Comparison of ENCODE assay signal across 13 cellular contexts in the genomic region with DNA sequence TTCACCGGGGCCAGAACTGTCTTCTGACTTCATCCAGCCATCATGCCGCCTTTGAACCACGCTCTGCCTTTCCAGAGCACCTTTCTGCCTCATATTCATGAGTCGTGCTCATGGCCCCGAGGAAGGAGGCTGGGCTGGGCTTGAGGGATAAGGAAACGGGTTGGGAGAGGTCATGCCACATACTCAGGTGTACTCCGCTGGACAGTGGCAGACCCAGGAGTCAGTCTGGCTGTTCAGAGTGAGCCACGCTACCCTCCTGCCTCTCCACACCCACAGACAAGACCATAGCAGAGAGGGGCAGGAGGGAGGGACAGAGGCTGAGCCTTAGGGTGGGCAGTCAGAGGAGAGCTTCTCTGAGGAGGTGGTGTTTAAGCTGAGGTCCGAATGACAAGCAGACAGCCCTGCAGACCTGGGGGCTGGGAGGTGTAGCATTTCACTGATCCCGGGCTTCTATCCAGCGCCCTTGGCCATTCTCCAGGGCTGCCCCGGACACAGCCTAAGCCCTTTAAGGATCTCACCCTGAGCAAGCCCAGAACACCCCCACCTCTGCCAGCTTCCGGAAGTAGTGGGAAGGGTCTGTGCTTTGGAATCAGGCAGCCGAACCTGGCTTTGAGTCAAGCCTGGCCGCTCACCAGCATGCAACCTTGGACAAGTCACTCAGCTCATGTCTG.
DNase-seq lines count a peak whose midpoint lies in the region; ATAC-seq and TF ChIP-seq lines count a peak whose summit lies in the region.
"Had no signal": no experiment of that assay in that cellular context is flagged by ENCODE, and none has a peak within 500 bp of the region (broad histone marks: within the 10 kb centered on the region; RNA-seq: fewer than 3 reads in every experiment).

No MANE protein-coding gene starts in this region.

- no peaks in the 10 kb centered on the region for H3K9me3 Mint-ChIP-seq in activated T-helper 17 cell treated with anti-CD3 and anti-CD28 coated beads, Interleukin-2, amount 50 U/mL, for 72 hours

- peaks cover 0 to 10% of the 10 kb centered on the region in 2 donors for H3K4me1 ChIP-seq in right atrium auricular region

- H3K27ac Mint-ChIP-seq in activated T-helper 17 cell treated with anti-CD3 and anti-CD28 coated beads, Interleukin-2, amount 50 U/mL, for 72 hours, result no peak overlapping the region

- H3K27ac ChIP-seq in right atrium auricular region, result no peak overlapping the region
- H3K27ac ChIP-seq: thoracic aorta had no signal

- H3K36me3 ChIP-seq in right atrium auricular region (no peaks in the 10 kb centered on the region), kidney epithelial cell (ENCODE audit: control insufficient read depth, insufficient read depth, low read length) (no peaks in the 10 kb centered on the region)
- H3K36me3 ChIP-seq: thoracic aorta had no signal

- H3K4me3 Mint-ChIP-seq in activated T-helper 17 cell treated with anti-CD3 and anti-CD28 coated beads, Interleukin-2, amount 50 U/mL, for 72 hours, result no peak overlapping the region

- H3K36me3 Mint-ChIP-seq in activated T-helper 17 cell treated with anti-CD3 and anti-CD28 coated beads, Interleukin-2, amount 50 U/mL, for 72 hours (ENCODE audit: low read depth), result no peaks in the 10 kb centered on the region

- DNase-seq in Right ventricle myocardium inferior (ENCODE audit: missing footprints), result no peak
- DNase-seq in right atrium auricular region (ENCODE audit: low spot score), result no peak
- DNase-seq in amniotic epithelial cell (ENCODE audit: low read depth), result peak; percentile 62
- peak; percentile 19 for DNase-seq in kidney epithelial cell (ENCODE audit: low read depth)
- DNase-seq in DMS114 treated with DMSO at 0.1 percent for 48 hours (lab: John Stamatoyannopoulos, UW; ENCODE audit: unreplicated experiment), result no peak
- no peak for DNase-seq in activated effector memory CD4-positive, alpha-beta T cell treated with anti-CD3 and anti-CD28 coated beads, Interleukin-2, amount 50 U/mL, for 16 hours
- no peak for DNase-seq in activated CD8-positive, alpha-beta memory T cell treated with anti-CD3 and anti-CD28 coated beads for 24 hours
- DNase-seq: aorta, NCI-H2171, RPMI8226 had no signal

- H3K4me3 ChIP-seq in right atrium auricular region, result no peak overlapping the region
- H3K4me3 ChIP-seq in kidney epithelial cell (ENCODE audit: low read depth, low read length), result no peak overlapping the region
- H3K4me3 ChIP-seq: K562, thoracic aorta had no signal

- intact Hi-C loops in Right ventricle myocardium inferior (cut with DNase I), result no loop called here

- H3K27me3 ChIP-seq in right atrium auricular region (no peaks in the 10 kb centered on the region), kidney epithelial cell (ENCODE audit: control insufficient read depth, insufficient read depth, low read length) (no peaks in the 10 kb centered on the region)

- peaks cover 0 to 4% of the 10 kb centered on the region in 2 donors for H3K9me3 ChIP-seq in right atrium auricular region
- H3K9me3 ChIP-seq: thoracic aorta had no signal

- H3K4me1 Mint-ChIP-seq in activated T-helper 17 cell treated with anti-CD3 and anti-CD28 coated beads, Interleukin-2, amount 50 U/mL, for 72 hours, result no peaks in the 10 kb centered on the region

- H3K27me3 Mint-ChIP-seq in activated T-helper 17 cell treated with anti-CD3 and anti-CD28 coated beads, Interleukin-2, amount 50 U/mL, for 72 hours, result peaks cover 14% of the 10 kb centered on the region

- no peak for TF ChIP-seq CTCF in right atrium auricular region (IDR thresholded peaks at IDR 0.05)
- no peak for TF ChIP-seq CTCF in kidney epithelial cell (IDR thresholded peaks at IDR 0.05; ENCODE audit: insufficient read depth, low read length, poor library complexity, severe bottlenecking)

- peak; percentile 61 for ATAC-seq in Right ventricle myocardium inferior
- no peak for ATAC-seq in activated T-helper 17 cell treated with anti-CD3 and anti-CD28 coated beads, Interleukin-2, amount 50 U/mL, for 72 hours (replicated peaks)
- ATAC-seq: K562 had no signal

Comparison
In these comparisons a context has a peak if more than half of its experiments do, and no peak if none do; other contexts are left out.
1. DNase-seq: peak in amniotic epithelial cell (single experiment) and kidney epithelial cell (single experiment); none in Right ventricle myocardium inferior (single experiment), right atrium auricular region (single experiment), DMS114 treated with DMSO at 0.1 percent for 48 hours (single experiment), activated effector memory CD4-positive, alpha-beta T cell treated with anti-CD3 and anti-CD28 coated beads, Interleukin-2, amount 50 U/mL, for 16 hours (single experiment) and activated CD8-positive, alpha-beta memory T cell treated with anti-CD3 and anti-CD28 coated beads for 24 hours (single experiment).